ENCODE assay signal across 8 cellular contexts in genomic region chr3:125374501-125374995, GRCh38. TPM values are rescaled to one million over a fixed set of nuclear protein-coding genes. Genes with fewer than 3 reads are reported as not detected.
A peak's percentile ranks its signal among the peaks of the same experiment; 100 is the strongest.
DNase-seq lines count a peak whose midpoint lies in the region; ATAC-seq and TF ChIP-seq lines count a peak whose summit lies in the region.

No MANE protein-coding gene starts in this region.

- no peaks in the 10 kb centered on the region for H3K36me3 ChIP-seq in right atrium auricular region

- H3K9me3 Mint-ChIP-seq in activated CD8-positive, alpha-beta memory T cell treated with anti-CD3 and anti-CD28 coated beads, Interleukin-2, amount 10 ng/mL, durations not matched to agents 7 days and 5 days (ENCODE audit: low read depth): no peaks in the 10 kb centered on the region

- H3K36me3 Mint-ChIP-seq in activated CD8-positive, alpha-beta memory T cell treated with anti-CD3 and anti-CD28 coated beads, Interleukin-2, amount 10 ng/mL, durations not matched to agents 7 days and 5 days: peaks cover 19% of the 10 kb centered on the region

- H3K4me3 ChIP-seq in right atrium auricular region: peak overlapping the region; percentile 81 to 84

- no peaks in the 10 kb centered on the region for H3K9me3 ChIP-seq in right atrium auricular region

- ATAC-seq in activated CD8-positive, alpha-beta memory T cell treated with anti-CD3 and anti-CD28 coated beads, Interleukin-2, amount 10 ng/mL, durations not matched to agents 7 days and 5 days: peak; percentile 48
- ATAC-seq in HG03066 (IDR thresholded peaks at IDR 0.05; ENCODE audit: low read depth, unreplicated experiment) (peak; percentile 8), HG03469 (IDR thresholded peaks at IDR 0.05; ENCODE audit: unreplicated experiment) (no peak)

- peak overlapping the region; percentile 93 to 94 for H3K27ac ChIP-seq in right atrium auricular region

- no peaks in the 10 kb centered on the region for H3K27me3 Mint-ChIP-seq in activated CD8-positive, alpha-beta memory T cell treated with anti-CD3 and anti-CD28 coated beads, Interleukin-2, amount 10 ng/mL, durations not matched to agents 7 days and 5 days

- H3K4me1 ChIP-seq in right atrium auricular region: peaks cover 0 to 33% of the 10 kb centered on the region in 2 donors

- H3K4me3 Mint-ChIP-seq in activated CD8-positive, alpha-beta memory T cell treated with anti-CD3 and anti-CD28 coated beads, Interleukin-2, amount 10 ng/mL, durations not matched to agents 7 days and 5 days: peak overlapping the region; percentile 97

- peaks cover 32% of the 10 kb centered on the region for H3K4me1 Mint-ChIP-seq in activated CD8-positive, alpha-beta memory T cell treated with anti-CD3 and anti-CD28 coated beads, Interleukin-2, amount 10 ng/mL, durations not matched to agents 7 days and 5 days

- DNase-seq in activated CD8-positive, alpha-beta memory T cell treated with anti-CD3 and anti-CD28 coated beads, Interleukin-2, amount 10 ng/mL, durations not matched to agents 7 days and 5 days: peak; percentile 60
- DNase-seq in activated CD8-positive, alpha-beta memory T cell treated with anti-CD3 and anti-CD28 coated beads for 24 hours: no peak
- DNase-seq in RKO (ENCODE audit: low spot score) (peak; percentile 57), amygdala (lab: John Stamatoyannopoulos, UW) (peak in 40 of 56 donors; percentile 8 to 60 (median 36)), right atrium auricular region (ENCODE audit: low spot score) (no peak), posterior cingulate gyrus (peak in 7 of 10 donors; percentile 19 to 85 (median 22))

- no peaks in the 10 kb centered on the region for H3K27me3 ChIP-seq in right atrium auricular region

- intact Hi-C loops in posterior cingulate gyrus (cut with DNase I): loop anchor here (10.0 kb wide), 2 partner anchors 220 to 320 kb away; partner anchors contain the start of genes HEG1 and OSBPL11

- CTCF ChIA-PET in activated CD8-positive, alpha-beta memory T cell treated with anti-CD3 and anti-CD28 coated beads, Interleukin-2, amount 10 ng/mL, durations not matched to agents 7 days and 5 days (lab: Charles Lee): no interaction called here

- TF ChIP-seq CTCF in right atrium auricular region (IDR thresholded peaks at IDR 0.05): no peak

- peak overlapping the region; percentile 86 for H3K27ac Mint-ChIP-seq in activated CD8-positive, alpha-beta memory T cell treated with anti-CD3 and anti-CD28 coated beads, Interleukin-2, amount 10 ng/mL, durations not matched to agents 7 days and 5 days

RNA-seq across cellular contexts. Expression of gene ZNF148, which starts 0.6 kb away (rescaled TPM):
- total RNA-seq in activated CD8-positive, alpha-beta memory T cell treated with anti-CD3 and anti-CD28 coated beads, Interleukin-2, amount 10 ng/mL, durations not matched to agents 7 days and 5 days: 10 to 100 TPM; 29.6 to 39.0 TPM
- total RNA-seq in right atrium auricular region: 10 to 100 TPM; 21.3 to 24.3 TPM

Comparison
In these comparisons a context has a peak if more than half of its experiments do, and no peak if none do; other contexts are left out.
1. DNase-seq: peak in activated CD8-positive, alpha-beta memory T cell treated with anti-CD3 and anti-CD28 coated beads, Interleukin-2, amount 10 ng/mL, durations not matched to agents 7 days and 5 days (single experiment), RKO (single experiment), amygdala (40 of 56) and posterior cingulate gyrus (7 of 10); none in activated CD8-positive, alpha-beta memory T cell treated with anti-CD3 and anti-CD28 coated beads for 24 hours (single experiment) and right atrium auricular region (single experiment).